In genomic region chr10:110409926-110410325, GRCh38 we compare ENCODE assay signal across 12 cellular contexts.
DNase-seq lines count a peak whose midpoint lies in the region; ATAC-seq, FAIRE-seq and TF ChIP-seq lines count a peak whose summit lies in the region.
"Had no signal": no experiment of that assay in that cellular context is flagged by ENCODE, and none has a peak within 500 bp of the region (broad histone marks: within the 10 kb centered on the region; RNA-seq: fewer than 3 reads in every experiment).

No MANE protein-coding gene starts in this region.

- no peak for TF ChIP-seq POLR2A in H1 (IDR thresholded peaks at IDR 0.05; ENCODE audit: control extremely low read depth in 1 of 2, low read depth in 2 of 2, low read length in 2 of 2)

- DNase-seq in H1 (ENCODE audit: low read depth in 1 of 2, low spot score in 2 of 2) (no peak), hepatic stellate cell (ENCODE audit: low spot score) (no peak), H7 (no peak), GM23338 (ENCODE audit: low spot score) (no peak)
- DNase-seq: activated CD4-positive, alpha-beta T cell treated with anti-CD3 and anti-CD28 coated beads, Interleukin-2, amount 50 U/mL, for 1 hour; NCI-H2029 treated with DMSO at 0.1 percent for 48 hours had no signal

- no peaks in the 10 kb centered on the region for H3F3A ChIP-seq in GM23338 (replicated peaks; ENCODE audit: low read depth)

- H3K9ac ChIP-seq in BLaER1 (no peak overlapping the region), H1 (replicated peaks in 1 of 4; ENCODE audit: extremely low read depth in 1 of 4, low read depth in 3 of 4, low read length in 3 of 4) (no peak overlapping the region)

- H3K4me2 ChIP-seq in BLaER1, result peak overlapping the region; percentile 13; the same call in 1 of the 2 replicates
- H3K4me2 ChIP-seq in H1 (ENCODE audit: insufficient read depth in 1 of 2, low read depth in 2 of 2, low read length in 2 of 2), result no peak overlapping the region
- H3K4me2 ChIP-seq in GM23338, result no peak overlapping the region

- TF ChIP-seq EP300 in H1 (IDR thresholded peaks at IDR 0.05; ENCODE audit: borderline replicate concordance in 1 of 2, low read depth in 2 of 2, low read length in 2 of 2), result no peak

- no peak overlapping the region for H3K14ac ChIP-seq in H1 (ENCODE audit: insufficient read length)

- no peak overlapping the region for H2BK12ac ChIP-seq in H1 (ENCODE audit: low read depth, low read length)

- no peak overlapping the region for H4K5ac ChIP-seq in H1 (ENCODE audit: insufficient read length, low read depth, low read length)

- H4K20me1 ChIP-seq in BLaER1, result peaks cover 13% of the 10 kb centered on the region
- no peaks in the 10 kb centered on the region for H4K20me1 ChIP-seq in H1 (replicated peaks in 1 of 2; ENCODE audit: control insufficient read depth in 1 of 2, insufficient read depth in 2 of 2, low read length in 2 of 2)
- H4K20me1 ChIP-seq in GM23338 (replicated peaks; ENCODE audit: insufficient read depth), result no peaks in the 10 kb centered on the region

- H3K23ac ChIP-seq in H1 (ENCODE audit: insufficient read length), result no peak overlapping the region

- H3K36me3 ChIP-seq in BLaER1, result no peaks in the 10 kb centered on the region
- H3K36me3 ChIP-seq in H1 (ENCODE audit: control insufficient read depth in 2 of 4, insufficient read depth in 4 of 4, low read length in 3 of 4), result no peaks in the 10 kb centered on the region
- H3K36me3 ChIP-seq in H7 (replicated peaks; ENCODE audit: control insufficient read depth, insufficient read depth, low read length), result no peaks in the 10 kb centered on the region
- no peaks in the 10 kb centered on the region for H3K36me3 ChIP-seq in GM23338 (ENCODE audit: insufficient read depth)

- WGBS in H1 (ENCODE audit: extremely low coverage in 1 of 2, insufficient coverage in 1 of 2, insufficient read length in 1 of 2, insufficient replicate concordance in 2 of 2, low coverage in 1 of 2, low lambda C conversion rate in 2 of 2, missing lambda C conversion rate in 1 of 2), 2 experiments, result 97% methylated on average over 4 of the region's 4 CpGs; no CpG with 5 or more reads in 1 of the 2 experiments

- H4K91ac ChIP-seq in H1 (replicated peaks; ENCODE audit: insufficient read length, low read length), result no peak overlapping the region

- no peak for TF ChIP-seq RAD21 in H1 (IDR thresholded peaks at IDR 0.05 in 1 of 2, conservative IDR thresholded peaks at IDR 0.05 in 1 of 2; ENCODE audit: low read depth in 2 of 2, low read length in 2 of 2)

- no peak overlapping the region for H4K8ac ChIP-seq in H1 (ENCODE audit: extremely low read depth, insufficient read depth, low read length)

- peaks cover 27% of the 10 kb centered on the region for H3K4me1 Mint-ChIP-seq in GM23338

- no peaks in the 10 kb centered on the region for H3K36me3 Mint-ChIP-seq in GM23338 (ENCODE audit: low read depth)

- H3K9me3 Mint-ChIP-seq in GM23338, result no peaks in the 10 kb centered on the region
- H3K9me3 Mint-ChIP-seq: central memory CD8-positive, alpha-beta T cell had no signal

- no peak overlapping the region; the same call in 1 of the 2 replicates for H2AK5ac ChIP-seq in H1 (ENCODE audit: low read depth, low read length)

- H3K4me3 ChIP-seq in BLaER1 (no peak overlapping the region), H1 (ENCODE audit: extremely low read depth in 1 of 4, insufficient read depth in 2 of 4, low read depth in 3 of 4, low read length in 4 of 4) (no peak overlapping the region), H7 (ENCODE audit: insufficient read depth, low read depth, low read length) (no peak overlapping the region), GM23338 (no peak overlapping the region)

- H2AFZ ChIP-seq in H1 (ENCODE audit: low read length) (no peak overlapping the region), GM23338 (no peak overlapping the region)

- no peak overlapping the region for H3K4ac ChIP-seq in H1 (replicated peaks; ENCODE audit: insufficient read length, low read depth, low read length)

- H2BK20ac ChIP-seq in H1 (ENCODE audit: low read length), result no peak overlapping the region

- no peak overlapping the region for H3K56ac ChIP-seq in H1 (replicated peaks; ENCODE audit: insufficient read length, low read depth, low read length)

- H3K27ac ChIP-seq in BLaER1 (no peak overlapping the region), H1 (ENCODE audit: low read depth, low read length) (no peak overlapping the region), GM23338 (ENCODE audit: low read depth) (no peak overlapping the region)
- H3K27ac ChIP-seq: C4-2B had no signal

- POLR2A ChIA-PET in H1 (lab: Charles Lee; ENCODE audit: partially characterized antibody), result no interaction called here

- no peak overlapping the region for H3K27ac Mint-ChIP-seq in GM23338

- H3K9me3 ChIP-seq in BLaER1, result no peaks in the 10 kb centered on the region
- H3K9me3 ChIP-seq in H1 (ENCODE audit: insufficient read depth in 2 of 2, low read depth in 1 of 2, low read length in 1 of 2), result no peaks in the 10 kb centered on the region

- no peak overlapping the region for H3K4me3 Mint-ChIP-seq in GM23338
- H3K4me3 Mint-ChIP-seq: central memory CD8-positive, alpha-beta T cell had no signal

- H3K9me2 ChIP-seq in GM23338 (ENCODE audit: insufficient read depth), result no peaks in the 10 kb centered on the region

- H3K27me3 Mint-ChIP-seq in GM23338 (ENCODE audit: insufficient read depth, low read depth, poor library complexity), result peaks cover 8% of the 10 kb centered on the region
- H3K27me3 Mint-ChIP-seq: central memory CD8-positive, alpha-beta T cell had no signal

- no peaks in the 10 kb centered on the region for H3K79me1 ChIP-seq in H1 (ENCODE audit: low read depth, low read length)

- ATAC-seq in GM19463 (IDR thresholded peaks at IDR 0.05; ENCODE audit: unreplicated experiment), result peak; percentile 25
- peak; percentile 31 for ATAC-seq in HG03439 (IDR thresholded peaks at IDR 0.05; ENCODE audit: unreplicated experiment)
- ATAC-seq in HG02763 (IDR thresholded peaks at IDR 0.05; ENCODE audit: unreplicated experiment), result no peak
- ATAC-seq in GM23338, result no peak

- no peak overlapping the region for H2BK120ac ChIP-seq in H1 (replicated peaks; ENCODE audit: low read depth, low read length)

- H3K4me1 ChIP-seq in BLaER1, result peaks cover 50% of the 10 kb centered on the region
- peaks cover 0 to 11% (median 3%) of the 10 kb centered on the region in 4 experiments; a peak in 6 of 7 replicates for H3K4me1 ChIP-seq in H1 (replicated peaks in 1 of 4; ENCODE audit: control insufficient read depth in 3 of 4, insufficient read depth in 4 of 4, low read length in 3 of 4)
- H3K4me1 ChIP-seq in GM23338 (ENCODE audit: insufficient read depth), result 0 out of 2 replicates have a peak, but pooled peaks cover 8% of the 10 kb centered on the region

- H3K79me2 ChIP-seq in H1 (ENCODE audit: control insufficient read depth in 1 of 2, insufficient read depth in 2 of 2, low read length in 2 of 2) (no peaks in the 10 kb centered on the region), GM23338 (replicated peaks; ENCODE audit: insufficient read depth) (no peaks in the 10 kb centered on the region)

- CTCF ChIA-PET in H1 (lab: Charles Lee; ENCODE audit: partially characterized antibody), result interaction anchor here (0.6 to 5.1 kb wide), 3 partner anchors 13 to 56 kb away, joined by 3 to 31 read pairs (median 3); no protein-coding TSS in a partner anchor

- no peak for TF ChIP-seq CTCF in H1 (IDR thresholded peaks at IDR 0.05; ENCODE audit: control extremely low read depth in 1 of 3, insufficient read depth in 1 of 3, low read depth in 1 of 3, low read length in 3 of 3)
- no peak for TF ChIP-seq CTCF in GM23338 (conservative IDR thresholded peaks at IDR 0.05; ENCODE audit: low read depth in 2 of 2)

- FAIRE-seq in H1 (lab: Jason Lieb, UNC), result no peak

- no peaks in the 10 kb centered on the region; the same call in 1 of the 2 replicates for H3K27me3 ChIP-seq in BLaER1
- no peaks in the 10 kb centered on the region for H3K27me3 ChIP-seq in H1 (replicated peaks in 1 of 4; ENCODE audit: control insufficient read depth in 3 of 4, extremely low read depth in 1 of 4, insufficient read depth in 3 of 4, low read length in 3 of 4)
- no peaks in the 10 kb centered on the region for H3K27me3 ChIP-seq in H7 (ENCODE audit: control insufficient read depth, insufficient read depth, low read length)
- H3K27me3 ChIP-seq in GM23338 (ENCODE audit: insufficient read depth), result no peaks in the 10 kb centered on the region

- H3K23me2 ChIP-seq in H1 (ENCODE audit: low read depth, low read length), result no peaks in the 10 kb centered on the region

- H3K18ac ChIP-seq in H1 (ENCODE audit: extremely low read depth, low read length), result no peak overlapping the region

- H2BK15ac ChIP-seq in H1 (ENCODE audit: low read length), result no peak overlapping the region

- H2BK5ac ChIP-seq in H1 (ENCODE audit: low read depth, low read length), result 0 out of 2 replicates have a peak overlapping the region, but pooled peaks have one; percentile 9

TF ChIP-seq in H1, 55 proteins besides CTCF, POLR2A, EP300 and RAD21:
- TF ChIP-seq CTBP2 (IDR thresholded peaks at IDR 0.05; ENCODE audit: borderline replicate concordance, insufficient read depth, insufficient read length, low read length) (no peak), NRF1 (IDR thresholded peaks at IDR 0.05; ENCODE audit: low read depth, low read length) (no peak), RFX5 (IDR thresholded peaks at IDR 0.05; ENCODE audit: borderline replicate concordance, low read depth, low read length) (no peak), CBX8 (IDR thresholded peaks at IDR 0.05; ENCODE audit: borderline replicate concordance, low read depth, low read length) (no peak), KDM4A (IDR thresholded peaks at IDR 0.05; ENCODE audit: low read depth, low read length, severe bottlenecking) (no peak)

Comparison
In these comparisons a context has a peak if more than half of its experiments do, and no peak if none do; other contexts are left out.
1. ATAC-seq: peak in GM19463 (single experiment) and HG03439 (single experiment); none in HG02763 (single experiment) and GM23338 (single experiment).